8 cellular contexts compared by ENCODE assay signal in genomic region chr12:53299101-53299453, GRCh38. TPM values are rescaled to one million over a fixed set of nuclear protein-coding genes. Genes with fewer than 3 reads are reported as not detected.
DNase-seq lines count a peak whose midpoint lies in the region; ATAC-seq, FAIRE-seq and TF ChIP-seq lines count a peak whose summit lies in the region.

No MANE protein-coding gene starts in this region.

- H3K4me3 ChIP-seq in HepG2 (replicated peaks in 1 of 3; ENCODE audit: insufficient read depth in 1 of 3, low read depth in 2 of 3, low read length in 3 of 3): peak overlapping the region; percentile 85 to 96 (median 86); a peak in 5 of 6 replicates

- no peak overlapping the region for H3K9ac ChIP-seq in H9 (ENCODE audit: extremely low read depth, insufficient read length, low read length)
- no peak overlapping the region for H3K9ac ChIP-seq in HepG2 (ENCODE audit: insufficient read depth, low read depth, low read length)

- POLR2A ChIA-PET in MCF 10A (lab: Yijun Ruan, JAX): interaction anchor here (0.7 to 5.8 kb wide), 16 partner anchors 9 to 250 kb away, joined by 3 to 79 read pairs (median 4); partner anchors contain the start of genes AAAS, CSAD, ESPL1 and PRR13
- POLR2A ChIA-PET in HepG2 (lab: Yijun Ruan, JAX): interaction anchor here (0.8 to 3.2 kb wide), 8 partner anchors 22 to 292 kb away, joined by 3 to 58 read pairs (median 4); partner anchors contain the start of genes AAAS, CSAD, SPRYD3 and ZNF740

- H3K4me1 Mint-ChIP-seq in H9 (peaks cover 17 to 25% of the 10 kb centered on the region in 2 experiments), MCF 10A (ENCODE audit: insufficient read depth, unreplicated experiment) (peaks cover 41% of the 10 kb centered on the region)
- peaks cover 80% of the 10 kb centered on the region for H3K4me1 Mint-ChIP-seq in stimulated activated memory B cell treated with anti-CD40 and anti-IgM and Interleukin-4, amounts not matched to agents 10 μg/mL and 1 μg/mL and 100 μg/mL, for 72 hours

- H3K18ac ChIP-seq in H9 (ENCODE audit: insufficient read length, low read depth, low read length): no peak overlapping the region

- no peak overlapping the region for H2AFZ ChIP-seq in H9 (ENCODE audit: low read length)
- H2AFZ ChIP-seq in HepG2 (ENCODE audit: low read length): no peak overlapping the region

- in situ Hi-C loops in HepG2 (cut with HindIII; ENCODE audit: extremely low pct_ligation_motif_present, low pct_unique_long_range_greater_than_20kb): no loop called here

- TF ChIP-seq CTCF in H9 (conservative IDR thresholded peaks at IDR 0.05) (no peak), MCF 10A (IDR thresholded peaks at IDR 0.05; ENCODE audit: unreplicated experiment) (no peak), HepG2 (CRISPR knock-in tag; IDR thresholded peaks at IDR 0.05) (no peak)

- H2BK15ac ChIP-seq in H9 (ENCODE audit: low read depth, low read length): no peak overlapping the region

- peaks cover 12% of the 10 kb centered on the region for H3K23me2 ChIP-seq in H9 (ENCODE audit: insufficient read length, low read depth, low read length, poor library complexity, severe bottlenecking)

- H4K91ac ChIP-seq in H9 (ENCODE audit: insufficient read length, low read depth, low read length): no peak overlapping the region

- WGBS in H9 (ENCODE audit: extremely low coverage, insufficient read length, low lambda C conversion rate): no CpG with 5 or more reads among the region's 5 CpGs
- 84% methylated on average over 5 of the region's 5 CpGs for WGBS in HepG2 (ENCODE audit: low lambda C conversion rate)

- H3K9me3 Mint-ChIP-seq in H9: no peaks in the 10 kb centered on the region; a peak in 1 of 5 replicates
- H3K9me3 Mint-ChIP-seq in MCF 10A (ENCODE audit: unreplicated experiment): no peaks in the 10 kb centered on the region
- H3K9me3 Mint-ChIP-seq in stimulated activated memory B cell treated with anti-CD40 and anti-IgM and Interleukin-4, amounts not matched to agents 10 μg/mL and 1 μg/mL and 100 μg/mL, for 72 hours: no peaks in the 10 kb centered on the region

- H3K79me1 ChIP-seq in H9 (ENCODE audit: insufficient read depth, low read depth, low read length, poor library complexity, severe bottlenecking): peaks cover 3% of the 10 kb centered on the region

- H3K4me2 ChIP-seq in H9 (ENCODE audit: insufficient read depth, insufficient read length, low read length) (peak overlapping the region; percentile 83), HepG2 (ENCODE audit: low read depth, low read length) (peak overlapping the region; percentile 94; the same call in 1 of the 2 replicates)

- H3K4me1 ChIP-seq in H9 (ENCODE audit: insufficient read depth, low read length) (no peaks in the 10 kb centered on the region), HepG2 (ENCODE audit: insufficient read depth, low read length) (peaks cover 74% of the 10 kb centered on the region)

- H3K27ac Mint-ChIP-seq in H9: peak overlapping the region; percentile 89 to 93 (median 93); a peak in 5 of 7 replicates
- H3K27ac Mint-ChIP-seq in MCF 10A (ENCODE audit: low read depth, unreplicated experiment): peak overlapping the region; percentile 92
- peak overlapping the region; percentile 89 for H3K27ac Mint-ChIP-seq in stimulated activated memory B cell treated with anti-CD40 and anti-IgM and Interleukin-4, amounts not matched to agents 10 μg/mL and 1 μg/mL and 100 μg/mL, for 72 hours

- no peak overlapping the region for H3K56ac ChIP-seq in H9 (ENCODE audit: insufficient read length, low read depth, low read length)

- no peak for ATAC-seq in HepG2
- peak; percentile 69 for ATAC-seq in stimulated activated memory B cell treated with anti-CD40 and anti-IgM and Interleukin-4, amounts not matched to agents 10 μg/mL and 1 μg/mL and 100 μg/mL, for 72 hours
- no peak for ATAC-seq in HG03442 (IDR thresholded peaks at IDR 0.05; ENCODE audit: unreplicated experiment)
- ATAC-seq in HG03139 (IDR thresholded peaks at IDR 0.05; ENCODE audit: unreplicated experiment): no peak

- intact Hi-C loops in MCF 10A (cut with micrococcal nuclease) (loop anchor here (2.0 kb wide), 1 partner anchor 22 kb away; the partner anchor contains the start of gene AAAS), HepG2 (cut with micrococcal nuclease; ENCODE audit: unreplicated experiment) (loop anchor here (5.0 kb wide), 1 partner anchor 77 kb away; no protein-coding TSS in a partner anchor)

- H4K20me1 ChIP-seq in H9 (ENCODE audit: control insufficient read depth, insufficient read depth, insufficient read length) (no peaks in the 10 kb centered on the region), HepG2 (ENCODE audit: insufficient read depth, low read length) (no peaks in the 10 kb centered on the region)

- H2BK20ac ChIP-seq in H9 (ENCODE audit: low read depth, low read length, poor library complexity, severe bottlenecking): no peak overlapping the region

- no peak overlapping the region for H2BK12ac ChIP-seq in H9 (ENCODE audit: insufficient read length, low read depth, low read length)

- TF ChIP-seq RAD21 in HepG2 (CRISPR knock-in tag; IDR thresholded peaks at IDR 0.05): no peak

- H3K79me2 ChIP-seq in H9 (ENCODE audit: insufficient read depth, low read length) (peaks cover 5% of the 10 kb centered on the region; the same call in 1 of the 2 replicates), HepG2 (ENCODE audit: insufficient read depth, low read length) (peaks cover 39% of the 10 kb centered on the region)

- H3K27me3 ChIP-seq in H9 (ENCODE audit: insufficient read depth, low read length): no peaks in the 10 kb centered on the region
- peaks cover 0 to 4% of the 10 kb centered on the region in 2 experiments; a peak in 1 of 5 replicates for H3K27me3 ChIP-seq in HepG2 (ENCODE audit: control insufficient read depth in 1 of 2, insufficient read depth in 2 of 2, low read length in 2 of 2)

- TF ChIP-seq POLR2A in HepG2 (IDR thresholded peaks at IDR 0.05; ENCODE audit: insufficient read depth in 1 of 2, low read depth in 2 of 2, low read length in 2 of 2): no peak

- H4K5ac ChIP-seq in H9 (ENCODE audit: insufficient read length, low read depth, low read length): no peak overlapping the region

- no peak overlapping the region for H3K23ac ChIP-seq in H9 (ENCODE audit: insufficient read length, low read depth, low read length)

- H3K27me3 Mint-ChIP-seq in H9 (ENCODE audit: low read depth): peaks cover 1% of the 10 kb centered on the region; the same call in 1 of the 2 replicates
- no peaks in the 10 kb centered on the region for H3K27me3 Mint-ChIP-seq in MCF 10A (ENCODE audit: insufficient read depth, unreplicated experiment)
- no peaks in the 10 kb centered on the region for H3K27me3 Mint-ChIP-seq in stimulated activated memory B cell treated with anti-CD40 and anti-IgM and Interleukin-4, amounts not matched to agents 10 μg/mL and 1 μg/mL and 100 μg/mL, for 72 hours

- no peak overlapping the region for H3K4ac ChIP-seq in H9 (ENCODE audit: low read depth, low read length)

- TF ChIP-seq EP300 in HepG2 (IDR thresholded peaks at IDR 0.05; ENCODE audit: low read depth in 2 of 2, low read length in 2 of 2) (no peak), HepG2 (CRISPR knock-in tag; IDR thresholded peaks at IDR 0.05; ENCODE audit: borderline replicate concordance) (no peak)

- no peaks in the 10 kb centered on the region for H3K9me3 ChIP-seq in H9 (ENCODE audit: control insufficient read depth, low read depth, low read length)
- no peaks in the 10 kb centered on the region for H3K9me3 ChIP-seq in HepG2 (ENCODE audit: low read length)

- no peak for FAIRE-seq in HepG2 (lab: Jason Lieb, UNC)

- no peak overlapping the region for H4K8ac ChIP-seq in H9 (replicated peaks; ENCODE audit: insufficient read length, low read depth, low read length)

- no peak overlapping the region for H2BK120ac ChIP-seq in H9 (ENCODE audit: low read depth, low read length, poor library complexity, severe bottlenecking)

- H3K36me3 ChIP-seq in HepG2 (replicated peaks in 1 of 2; ENCODE audit: control insufficient read depth in 1 of 2, insufficient read depth in 2 of 2, low read length in 2 of 2): peaks cover 3 to 21% of the 10 kb centered on the region in 2 experiments

- H2BK5ac ChIP-seq in H9 (ENCODE audit: insufficient read length, low read length): no peak overlapping the region

- H3K36me3 Mint-ChIP-seq in H9 (ENCODE audit: insufficient read depth in 1 of 3, low read depth in 3 of 3) (peaks cover 17 to 63% (median 52%) of the 10 kb centered on the region in 3 experiments; a peak in 6 of 7 replicates), MCF 10A (ENCODE audit: insufficient read depth, unreplicated experiment) (peaks cover 66% of the 10 kb centered on the region)
- peaks cover 53% of the 10 kb centered on the region for H3K36me3 Mint-ChIP-seq in stimulated activated memory B cell treated with anti-CD40 and anti-IgM and Interleukin-4, amounts not matched to agents 10 μg/mL and 1 μg/mL and 100 μg/mL, for 72 hours

- BruUV-seq in MCF 10A (replicated peaks; lab: Mats Ljungman, UMichigan) (no TSS peak), HepG2 (replicated peaks; lab: Mats Ljungman, UMichigan) (no TSS peak)

- no peak for DNase-seq in H9
- peak; percentile 93 for DNase-seq in SIG-M5 (lab: John Stamatoyannopoulos, UW)
- peak; percentile 70 for DNase-seq in MCF 10A (ENCODE audit: unreplicated experiment)
- DNase-seq in HepG2 (ENCODE audit: low spot score): peak; percentile 23
- DNase-seq in NCI-H524 treated with DMSO at 0.1 percent for 48 hours (lab: John Stamatoyannopoulos, UW): no peak

- H3T11ph ChIP-seq in H9 (ENCODE audit: low read length): no peak overlapping the region

- CTCF ChIA-PET in MCF 10A (lab: Yijun Ruan, JAX): interaction anchor here (0.7 to 5.3 kb wide), 7 partner anchors 12 to 141 kb away, joined by 3 to 32 read pairs (median 5); partner anchors contain the start of gene AAAS
- CTCF ChIA-PET in HepG2 (lab: Yijun Ruan, JAX; ENCODE audit: low intra/inter-chr PET ratio, low total read pairs): no interaction called here

- H3K27ac ChIP-seq in H9 (ENCODE audit: insufficient read length, low read depth, low read length) (no peak overlapping the region), HepG2 (ENCODE audit: extremely low read length, insufficient read depth, low read length) (peak overlapping the region; percentile 81)

- no peak overlapping the region for H2AK5ac ChIP-seq in H9 (ENCODE audit: insufficient read length, low read length)

- H3K4me3 Mint-ChIP-seq in H9 (peak overlapping the region; percentile 92 to 99), MCF 10A (ENCODE audit: unreplicated experiment) (peak overlapping the region; percentile 82)
- H3K4me3 Mint-ChIP-seq in stimulated activated memory B cell treated with anti-CD40 and anti-IgM and Interleukin-4, amounts not matched to agents 10 μg/mL and 1 μg/mL and 100 μg/mL, for 72 hours: peak overlapping the region; percentile 88

- no peak overlapping the region for H3K14ac ChIP-seq in H9 (ENCODE audit: insufficient read depth, low read length)

RNA-seq across cellular contexts. Expression of gene MYG1, which starts 0.4 kb away (rescaled TPM):
- total RNA-seq in H9 (2021) (89.5 and 91.8 TPM in 2 replicates), MCF 10A (2022) (79.8 and 80.9 TPM in 2 replicates), HepG2 (2016; rRNA removed; fragmentation: Illumina TruSeq; extraction: Trizol) (58.0 and 62.6 TPM in 2 replicates)
- 35.2 and 36.5 TPM in 2 replicates for total RNA-seq in HepG2 (2016; cell fraction: cytosol; rRNA removed; fragmentation: Illumina TruSeq; extraction: Trizol; ENCODE audit: low read depth)
- total RNA-seq in HepG2 (2016; cell fraction: insoluble cytoplasmic fraction; rRNA removed; fragmentation: Illumina TruSeq; extraction: Trizol): 58.1 and 59.2 TPM in 2 replicates
- 45.1 and 51.7 TPM in 2 replicates for total RNA-seq in HepG2 (2016; cell fraction: membrane; rRNA removed; fragmentation: Illumina TruSeq; extraction: Trizol)
- 28.7 and 35.7 TPM in 2 replicates for total RNA-seq in HepG2 (2016; cell fraction: nucleus; rRNA removed; fragmentation: Illumina TruSeq; extraction: Trizol)
- polyA plus RNA-seq in HepG2 (2011; rRNA removed): 38.6 and 40.7 TPM in 2 replicates
- 42.9 and 57.6 TPM in 2 replicates for polyA plus RNA-seq in HepG2 (2011; cell fraction: cytosol; rRNA removed)
- polyA plus RNA-seq in HepG2 (2011; cell fraction: nucleus; rRNA removed): 32.2 and 36.0 TPM in 2 replicates
- polyA plus RNA-seq in HepG2 (2012): 21.3 and 34.6 TPM in 2 replicates
- 38.0 and 47.5 TPM in 2 replicates for polyA plus RNA-seq in HepG2 (2016; cell fraction: cytosol; fragmentation: Illumina TruSeq; extraction: Trizol; ENCODE audit: low read depth)
- 49.2 and 59.1 TPM in 2 replicates for polyA plus RNA-seq in HepG2 (2016; cell fraction: insoluble cytoplasmic fraction; fragmentation: Illumina TruSeq; extraction: Trizol; ENCODE audit: low read depth)
- 39.2 and 41.9 TPM in 2 replicates for polyA plus RNA-seq in HepG2 (2016; cell fraction: membrane; fragmentation: Illumina TruSeq; extraction: Trizol; ENCODE audit: low read depth)
- 54.0 and 73.0 TPM in 2 replicates for polyA plus RNA-seq in HepG2 (2016; cell fraction: nucleus; fragmentation: Illumina TruSeq; extraction: Trizol; ENCODE audit: insufficient read depth, low read depth)
- 43.6 and 97.4 TPM in 2 replicates for polyA minus RNA-seq in HepG2 (2011; rRNA and poly(A)+ RNA removed; ENCODE audit: low replicate concordance)
- 15.0 and 19.7 TPM in 2 replicates for polyA minus RNA-seq in HepG2 (2011; cell fraction: cytosol; rRNA and poly(A)+ RNA removed)
- polyA minus RNA-seq in HepG2 (2011; cell fraction: nucleus; rRNA and poly(A)+ RNA removed): 8.8 and 14.4 TPM in 2 replicates

RNA-seq across cellular contexts. Expression of gene PFDN5, which starts 3.7 kb away (rescaled TPM):
- total RNA-seq in H9 (2021): 285 and 292 TPM in 2 replicates
- 205 and 229 TPM in 2 replicates for total RNA-seq in MCF 10A (2022)
- 462 and 578 TPM in 2 replicates for total RNA-seq in HepG2 (2016; rRNA removed; fragmentation: Illumina TruSeq; extraction: Trizol)
- 461 and 472 TPM in 2 replicates for total RNA-seq in HepG2 (2016; cell fraction: cytosol; rRNA removed; fragmentation: Illumina TruSeq; extraction: Trizol; ENCODE audit: low read depth)
- total RNA-seq in HepG2 (2016; cell fraction: insoluble cytoplasmic fraction; rRNA removed; fragmentation: Illumina TruSeq; extraction: Trizol): 478 and 604 TPM in 2 replicates
- total RNA-seq in HepG2 (2016; cell fraction: membrane; rRNA removed; fragmentation: Illumina TruSeq; extraction: Trizol): 502 and 534 TPM in 2 replicates
- 239 and 246 TPM in 2 replicates for total RNA-seq in HepG2 (2016; cell fraction: nucleus; rRNA removed; fragmentation: Illumina TruSeq; extraction: Trizol)
- 440 and 449 TPM in 2 replicates for polyA plus RNA-seq in HepG2 (2011; rRNA removed)
- 513 and 623 TPM in 2 replicates for polyA plus RNA-seq in HepG2 (2011; cell fraction: cytosol; rRNA removed)
- polyA plus RNA-seq in HepG2 (2011; cell fraction: nucleus; rRNA removed): 505 and 601 TPM in 2 replicates
- 398 and 423 TPM in 2 replicates for polyA plus RNA-seq in HepG2 (2012)
- 472 and 500 TPM in 2 replicates for polyA plus RNA-seq in HepG2 (2016; cell fraction: cytosol; fragmentation: Illumina TruSeq; extraction: Trizol; ENCODE audit: low read depth)
- polyA plus RNA-seq in HepG2 (2016; cell fraction: insoluble cytoplasmic fraction; fragmentation: Illumina TruSeq; extraction: Trizol; ENCODE audit: low read depth): 484 and 533 TPM in 2 replicates
- 441 and 460 TPM in 2 replicates for polyA plus RNA-seq in HepG2 (2016; cell fraction: membrane; fragmentation: Illumina TruSeq; extraction: Trizol; ENCODE audit: low read depth)
- 433 and 469 TPM in 2 replicates for polyA plus RNA-seq in HepG2 (2016; cell fraction: nucleus; fragmentation: Illumina TruSeq; extraction: Trizol; ENCODE audit: insufficient read depth, low read depth)
- 90.5 and 285 TPM in 2 replicates for polyA minus RNA-seq in HepG2 (2011; rRNA and poly(A)+ RNA removed; ENCODE audit: low replicate concordance)
- 52.1 and 57.1 TPM in 2 replicates for polyA minus RNA-seq in HepG2 (2011; cell fraction: cytosol; rRNA and poly(A)+ RNA removed)
- 96.6 and 129 TPM in 2 replicates for polyA minus RNA-seq in HepG2 (2011; cell fraction: nucleus; rRNA and poly(A)+ RNA removed)

RNA-seq across cellular contexts. Expression of gene AAAS, which starts 22.3 kb away (rescaled TPM):
- total RNA-seq in H9 (2021): 83.9 and 85.8 TPM in 2 replicates
- 52.7 and 60.5 TPM in 2 replicates for total RNA-seq in MCF 10A (2022)
- total RNA-seq in HepG2 (2016; rRNA removed; fragmentation: Illumina TruSeq; extraction: Trizol): 47.6 and 49.9 TPM in 2 replicates
- total RNA-seq in HepG2 (2016; cell fraction: cytosol; rRNA removed; fragmentation: Illumina TruSeq; extraction: Trizol; ENCODE audit: low read depth): 6.3 and 7.4 TPM in 2 replicates
- 49.9 and 52.5 TPM in 2 replicates for total RNA-seq in HepG2 (2016; cell fraction: insoluble cytoplasmic fraction; rRNA removed; fragmentation: Illumina TruSeq; extraction: Trizol)
- 10.6 and 11.1 TPM in 2 replicates for total RNA-seq in HepG2 (2016; cell fraction: membrane; rRNA removed; fragmentation: Illumina TruSeq; extraction: Trizol)
- total RNA-seq in HepG2 (2016; cell fraction: nucleus; rRNA removed; fragmentation: Illumina TruSeq; extraction: Trizol): 41.2 and 46.6 TPM in 2 replicates
- 52.0 and 54.0 TPM in 2 replicates for polyA plus RNA-seq in HepG2 (2011; rRNA removed)
- 37.5 and 46.8 TPM in 2 replicates for polyA plus RNA-seq in HepG2 (2011; cell fraction: cytosol; rRNA removed)
- polyA plus RNA-seq in HepG2 (2011; cell fraction: nucleus; rRNA removed): 182 and 197 TPM in 2 replicates
- polyA plus RNA-seq in HepG2 (2012): 40.1 and 43.3 TPM in 2 replicates
- 6.0 and 6.9 TPM in 2 replicates for polyA plus RNA-seq in HepG2 (2016; cell fraction: cytosol; fragmentation: Illumina TruSeq; extraction: Trizol; ENCODE audit: low read depth)
- polyA plus RNA-seq in HepG2 (2016; cell fraction: insoluble cytoplasmic fraction; fragmentation: Illumina TruSeq; extraction: Trizol; ENCODE audit: low read depth): 54.2 and 64.7 TPM in 2 replicates
- 9.0 and 9.4 TPM in 2 replicates for polyA plus RNA-seq in HepG2 (2016; cell fraction: membrane; fragmentation: Illumina TruSeq; extraction: Trizol; ENCODE audit: low read depth)
- 70.0 and 70.8 TPM in 2 replicates for polyA plus RNA-seq in HepG2 (2016; cell fraction: nucleus; fragmentation: Illumina TruSeq; extraction: Trizol; ENCODE audit: insufficient read depth, low read depth)
- 115 and 225 TPM in 2 replicates for polyA minus RNA-seq in HepG2 (2011; rRNA and poly(A)+ RNA removed; ENCODE audit: low replicate concordance)
- polyA minus RNA-seq in HepG2 (2011; cell fraction: cytosol; rRNA and poly(A)+ RNA removed): 21.9 and 28.0 TPM in 2 replicates
- polyA minus RNA-seq in HepG2 (2011; cell fraction: nucleus; rRNA and poly(A)+ RNA removed): 39.3 and 48.9 TPM in 2 replicates

RNA-seq across cellular contexts. Expression of gene ESPL1, which starts 31.0 kb away (rescaled TPM):
- 43.2 and 43.3 TPM in 2 replicates for total RNA-seq in H9 (2021)
- total RNA-seq in MCF 10A (2022): 9.8 and 12.1 TPM in 2 replicates
- 11.5 and 11.6 TPM in 2 replicates for total RNA-seq in HepG2 (2016; rRNA removed; fragmentation: Illumina TruSeq; extraction: Trizol)
- 2.5 and 2.8 TPM in 2 replicates for total RNA-seq in HepG2 (2016; cell fraction: cytosol; rRNA removed; fragmentation: Illumina TruSeq; extraction: Trizol; ENCODE audit: low read depth)
- total RNA-seq in HepG2 (2016; cell fraction: insoluble cytoplasmic fraction; rRNA removed; fragmentation: Illumina TruSeq; extraction: Trizol): 11.5 and 12.0 TPM in 2 replicates
- 3.1 and 4.2 TPM in 2 replicates for total RNA-seq in HepG2 (2016; cell fraction: membrane; rRNA removed; fragmentation: Illumina TruSeq; extraction: Trizol)
- 16.7 and 24.8 TPM in 2 replicates for total RNA-seq in HepG2 (2016; cell fraction: nucleus; rRNA removed; fragmentation: Illumina TruSeq; extraction: Trizol)
- polyA plus RNA-seq in HepG2 (2011; rRNA removed): 5.3 and 5.8 TPM in 2 replicates
- 1.9 and 3.3 TPM in 2 replicates for polyA plus RNA-seq in HepG2 (2011; cell fraction: cytosol; rRNA removed)
- 22.2 and 36.2 TPM in 2 replicates for polyA plus RNA-seq in HepG2 (2011; cell fraction: nucleus; rRNA removed)
- 2.4 and 4.2 TPM in 2 replicates for polyA plus RNA-seq in HepG2 (2012)
- polyA plus RNA-seq in HepG2 (2016; cell fraction: cytosol; fragmentation: Illumina TruSeq; extraction: Trizol; ENCODE audit: low read depth): 0.60 and 0.89 TPM in 2 replicates
- polyA plus RNA-seq in HepG2 (2016; cell fraction: insoluble cytoplasmic fraction; fragmentation: Illumina TruSeq; extraction: Trizol; ENCODE audit: low read depth): 5.1 and 8.7 TPM in 2 replicates
- 1.7 and 1.8 TPM in 2 replicates for polyA plus RNA-seq in HepG2 (2016; cell fraction: membrane; fragmentation: Illumina TruSeq; extraction: Trizol; ENCODE audit: low read depth)
- polyA plus RNA-seq in HepG2 (2016; cell fraction: nucleus; fragmentation: Illumina TruSeq; extraction: Trizol; ENCODE audit: insufficient read depth, low read depth): 41.3 and 46.0 TPM in 2 replicates
- polyA minus RNA-seq in HepG2 (2011; rRNA and poly(A)+ RNA removed; ENCODE audit: low replicate concordance): 14.1 and 75.7 TPM in 2 replicates
- 2.5 and 3.9 TPM in 2 replicates for polyA minus RNA-seq in HepG2 (2011; cell fraction: cytosol; rRNA and poly(A)+ RNA removed)
- 13.1 and 16.0 TPM in 2 replicates for polyA minus RNA-seq in HepG2 (2011; cell fraction: nucleus; rRNA and poly(A)+ RNA removed)

RNA-seq across cellular contexts. Expression of gene SP7, which starts 37.1 kb away (rescaled TPM):
- total RNA-seq in H9 (2021) (not detected in 2 replicates), MCF 10A (2022) (not detected in 2 replicates), HepG2 (2016; rRNA removed; fragmentation: Illumina TruSeq; extraction: Trizol) (not detected in 2 replicates)
- total RNA-seq in HepG2 (2016; cell fraction: cytosol; rRNA removed; fragmentation: Illumina TruSeq; extraction: Trizol; ENCODE audit: low read depth): not detected in 2 replicates
- not detected in 2 replicates for total RNA-seq in HepG2 (2016; cell fraction: insoluble cytoplasmic fraction; rRNA removed; fragmentation: Illumina TruSeq; extraction: Trizol)
- not detected in 2 replicates for total RNA-seq in HepG2 (2016; cell fraction: membrane; rRNA removed; fragmentation: Illumina TruSeq; extraction: Trizol)
- total RNA-seq in HepG2 (2016; cell fraction: nucleus; rRNA removed; fragmentation: Illumina TruSeq; extraction: Trizol): not detected in 2 replicates
- polyA plus RNA-seq in HepG2 (2011; rRNA removed): not detected in 2 replicates
- not detected in 2 replicates for polyA plus RNA-seq in HepG2 (2011; cell fraction: cytosol; rRNA removed)
- not detected in 2 replicates for polyA plus RNA-seq in HepG2 (2011; cell fraction: nucleus; rRNA removed)
- not detected in 2 replicates for polyA plus RNA-seq in HepG2 (2012)
- not detected in 2 replicates for polyA plus RNA-seq in HepG2 (2016; cell fraction: cytosol; fragmentation: Illumina TruSeq; extraction: Trizol; ENCODE audit: low read depth)
- polyA plus RNA-seq in HepG2 (2016; cell fraction: insoluble cytoplasmic fraction; fragmentation: Illumina TruSeq; extraction: Trizol; ENCODE audit: low read depth): not detected in 2 replicates
- polyA plus RNA-seq in HepG2 (2016; cell fraction: membrane; fragmentation: Illumina TruSeq; extraction: Trizol; ENCODE audit: low read depth): not detected in 2 replicates
- polyA plus RNA-seq in HepG2 (2016; cell fraction: nucleus; fragmentation: Illumina TruSeq; extraction: Trizol; ENCODE audit: insufficient read depth, low read depth): not detected in 2 replicates
- polyA minus RNA-seq in HepG2 (2011; rRNA and poly(A)+ RNA removed; ENCODE audit: low replicate concordance): not detected in 2 replicates
- polyA minus RNA-seq in HepG2 (2011; cell fraction: cytosol; rRNA and poly(A)+ RNA removed): not detected in 2 replicates
- polyA minus RNA-seq in HepG2 (2011; cell fraction: nucleus; rRNA and poly(A)+ RNA removed): not detected in 2 replicates

Comparison
In these comparisons a context has a peak if more than half of its experiments do, and no peak if none do; other contexts are left out.
1. DNase-seq: peak in SIG-M5 (single experiment), MCF 10A (single experiment) and HepG2 (single experiment); none in H9 (single experiment) and NCI-H524 treated with DMSO at 0.1 percent for 48 hours (single experiment).
2. Peak in every context shown above with its lines, with median percentiles within 50 percentile points of each other: H3K27ac Mint-ChIP-seq and H3K4me3 Mint-ChIP-seq.